1 cellular context compared by ENCODE assay signal in genomic region chr19:48615145-48616040, GRCh38.
TF ChIP-seq lines count a peak whose summit lies in the region.

No MANE protein-coding gene starts in this region.

TF ChIP-seq in WTC11, 78 proteins besides CTCF, POLR2A, EP300 and RAD21 (continued from another document):
- TF ChIP-seq HMGXB4 (CRISPR knock-in tag; IDR thresholded peaks at IDR 0.05): 0 out of 2 replicates have a peak, but pooled peaks have one; percentile 29
- no peak for TF ChIP-seq USF2 (CRISPR knock-in tag; IDR thresholded peaks at IDR 0.05)
- no peak for TF ChIP-seq EMX1 (CRISPR knock-in tag; IDR thresholded peaks at IDR 0.05)
- TF ChIP-seq ZNF232 (CRISPR knock-in tag; IDR thresholded peaks at IDR 0.05): no peak
- TF ChIP-seq SP1 (CRISPR knock-in tag; conservative IDR thresholded peaks at IDR 0.05): no peak; the same call in 1 of the 2 replicates
